18 cellular contexts compared by ENCODE assay signal in genomic region chr2:223805008-223805407, GRCh38. TPM values are rescaled to one million over a fixed set of nuclear protein-coding genes. Genes with fewer than 3 reads are reported as not detected.
DNase-seq lines count a peak whose midpoint lies in the region; ATAC-seq and TF ChIP-seq lines count a peak whose summit lies in the region.
"Had no signal": no experiment of that assay in that cellular context is flagged by ENCODE, and none has a peak within 500 bp of the region (broad histone marks: within the 10 kb centered on the region; RNA-seq: fewer than 3 reads in every experiment).

No MANE protein-coding gene starts in this region.

- no peaks in the 10 kb centered on the region for H3K9me2 ChIP-seq in OCI-LY1 (ENCODE audit: low read depth, low read length)

- peaks cover 68% of the 10 kb centered on the region for H3K79me2 ChIP-seq in OCI-LY1 (ENCODE audit: insufficient read depth, low read length)

- H4K20me1 ChIP-seq in OCI-LY1 (ENCODE audit: insufficient read depth, low read length) = no peaks in the 10 kb centered on the region

- no peak overlapping the region for H2AFZ ChIP-seq in OCI-LY1 (ENCODE audit: low read length)

- H3K4me2 ChIP-seq in OCI-LY1 (ENCODE audit: low read length) = peak overlapping the region; percentile 80

- peak overlapping the region; percentile 49 for H3K4me3 ChIP-seq in OCI-LY1 (ENCODE audit: low read depth, low read length, poor library complexity, severe bottlenecking)
- no peak overlapping the region for H3K4me3 ChIP-seq in left lung
- H3K4me3 ChIP-seq in upper lobe of right lung = no peak overlapping the region
- H3K4me3 ChIP-seq: K562, Peyer's patch had no signal

- no peak for ATAC-seq in activated T-cell treated with anti-CD3 and anti-CD28 coated beads, Interleukin-2, amount 50 U/mL, for 72 hours (replicated peaks in 1 of 2)
- ATAC-seq in left lung (peak; percentile 61), upper lobe of right lung (peak; percentile 20)
- ATAC-seq in activated CD8-positive, alpha-beta T cell treated with anti-CD3 and anti-CD28 coated beads for 36 hours = no peak
- ATAC-seq: K562 had no signal

- TF ChIP-seq CTCF in OCI-LY1 (IDR thresholded peaks at IDR 0.05; ENCODE audit: low read length) (no peak), left lung (IDR thresholded peaks at IDR 0.05) (no peak), upper lobe of right lung (IDR thresholded peaks at IDR 0.05) (no peak)
- TF ChIP-seq CTCF in activated CD8-positive, alpha-beta T cell treated with anti-CD3 and anti-CD28 coated beads for 36 hours (IDR thresholded peaks at IDR 0.05) = no peak

- peak overlapping the region; percentile 13 for H3K27ac Mint-ChIP-seq in activated T-cell treated with anti-CD3 and anti-CD28 coated beads, Interleukin-2, amount 50 U/mL, for 72 hours
- no peak overlapping the region for H3K27ac Mint-ChIP-seq in activated CD8-positive, alpha-beta T cell treated with anti-CD3 and anti-CD28 coated beads for 36 hours
- H3K27ac Mint-ChIP-seq: H9 had no signal

- peaks cover 0 to 2% of the 10 kb centered on the region in 2 donors for H3K9me3 Mint-ChIP-seq in activated T-cell treated with anti-CD3 and anti-CD28 coated beads, Interleukin-2, amount 50 U/mL, for 72 hours
- H3K9me3 Mint-ChIP-seq in activated CD8-positive, alpha-beta T cell treated with anti-CD3 and anti-CD28 coated beads for 36 hours = no peaks in the 10 kb centered on the region
- H3K9me3 Mint-ChIP-seq: H9 had no signal

- peaks cover 64% of the 10 kb centered on the region for H3K4me1 ChIP-seq in OCI-LY1 (ENCODE audit: insufficient read depth, low read length, severe bottlenecking)
- H3K4me1 ChIP-seq in left lung = no peaks in the 10 kb centered on the region
- H3K4me1 ChIP-seq in upper lobe of right lung = no peaks in the 10 kb centered on the region
- H3K4me1 ChIP-seq: Peyer's patch had no signal

- no peaks in the 10 kb centered on the region for H3F3A ChIP-seq in OCI-LY1 (ENCODE audit: insufficient read depth, low read length)

- POLR2A ChIA-PET in activated CD8-positive, alpha-beta T cell treated with anti-CD3 and anti-CD28 coated beads for 36 hours (lab: Charles Lee) = no interaction called here

- H3K36me3 Mint-ChIP-seq in activated T-cell treated with anti-CD3 and anti-CD28 coated beads, Interleukin-2, amount 50 U/mL, for 72 hours (ENCODE audit: insufficient read depth in 2 of 2) = no peaks in the 10 kb centered on the region
- no peaks in the 10 kb centered on the region for H3K36me3 Mint-ChIP-seq in activated CD8-positive, alpha-beta T cell treated with anti-CD3 and anti-CD28 coated beads for 36 hours (ENCODE audit: low read depth)

- H3K36me3 ChIP-seq in OCI-LY1 (ENCODE audit: insufficient read depth, low read length) (no peaks in the 10 kb centered on the region; the same call in none of the 2 replicates), left lung (no peaks in the 10 kb centered on the region), upper lobe of right lung (no peaks in the 10 kb centered on the region)
- H3K36me3 ChIP-seq: Peyer's patch had no signal

- DNase-seq in activated T-cell treated with anti-CD3 and anti-CD28 coated beads, Interleukin-2, amount 50 U/mL, for 72 hours = no peak
- no peak for DNase-seq in activated T-cell treated with anti-CD3 and anti-CD28 coated beads for 4 hours
- no peak for DNase-seq in left lung
- no peak for DNase-seq in upper lobe of right lung
- DNase-seq in activated CD8-positive, alpha-beta T cell treated with anti-CD3 and anti-CD28 coated beads for 36 hours = no peak
- no peak for DNase-seq in NCI-H446 (lab: John Stamatoyannopoulos, UW)
- DNase-seq in NCI-H146 (lab: John Stamatoyannopoulos, UW) = no peak
- DNase-seq: C1 segment of cervical spinal cord, DMS53, H9, NCI-H1436 treated with DMSO at 0.1 percent for 48 hours, NCI-H2081 treated with DMSO at 0.1 percent for 48 hours, NCI-H526 treated with DMSO at 0.1 percent for 48 hours, Peyer's patch, SHP77 had no signal

- CTCF ChIA-PET in activated CD8-positive, alpha-beta T cell treated with anti-CD3 and anti-CD28 coated beads for 36 hours (lab: Charles Lee) = no interaction called here

- no peak overlapping the region for H3K4me3 Mint-ChIP-seq in activated T-cell treated with anti-CD3 and anti-CD28 coated beads, Interleukin-2, amount 50 U/mL, for 72 hours
- H3K4me3 Mint-ChIP-seq in activated CD8-positive, alpha-beta T cell treated with anti-CD3 and anti-CD28 coated beads for 36 hours = no peak overlapping the region
- H3K4me3 Mint-ChIP-seq: H9 had no signal

- no peaks in the 10 kb centered on the region for H3K27me3 Mint-ChIP-seq in activated T-cell treated with anti-CD3 and anti-CD28 coated beads, Interleukin-2, amount 50 U/mL, for 72 hours (ENCODE audit: low read depth)
- no peaks in the 10 kb centered on the region for H3K27me3 Mint-ChIP-seq in activated CD8-positive, alpha-beta T cell treated with anti-CD3 and anti-CD28 coated beads for 36 hours

- intact Hi-C loops in left lung (cut with DNase I) (no loop called here), upper lobe of right lung (cut with DNase I) (no loop called here)
- intact Hi-C loops in activated CD8-positive, alpha-beta T cell treated with anti-CD3 and anti-CD28 coated beads for 36 hours (cut with micrococcal nuclease) = no loop called here

- H3K27me3 ChIP-seq in OCI-LY1 (ENCODE audit: insufficient read depth, low read length) (no peaks in the 10 kb centered on the region), left lung (no peaks in the 10 kb centered on the region), upper lobe of right lung (no peaks in the 10 kb centered on the region)
- H3K27me3 ChIP-seq: Peyer's patch had no signal

- peak overlapping the region; percentile 61 for H3K9ac ChIP-seq in OCI-LY1 (ENCODE audit: low read length)

- H3K9me3 ChIP-seq in OCI-LY1 (ENCODE audit: low read length) (no peaks in the 10 kb centered on the region), left lung (no peaks in the 10 kb centered on the region), upper lobe of right lung (no peaks in the 10 kb centered on the region)
- H3K9me3 ChIP-seq: Peyer's patch had no signal

- H3K27ac ChIP-seq in OCI-LY1 (ENCODE audit: low read depth, low read length, poor library complexity, severe bottlenecking) = peak overlapping the region; percentile 85
- H3K27ac ChIP-seq in left lung = no peak overlapping the region
- H3K27ac ChIP-seq in upper lobe of right lung = no peak overlapping the region
- H3K27ac ChIP-seq: 22Rv1 had no signal

- peaks cover 6% of the 10 kb centered on the region for H3K4me1 Mint-ChIP-seq in activated T-cell treated with anti-CD3 and anti-CD28 coated beads, Interleukin-2, amount 50 U/mL, for 72 hours (ENCODE audit: low read depth)
- H3K4me1 Mint-ChIP-seq in activated CD8-positive, alpha-beta T cell treated with anti-CD3 and anti-CD28 coated beads for 36 hours (ENCODE audit: low read depth) = no peaks in the 10 kb centered on the region
- H3K4me1 Mint-ChIP-seq: H9 had no signal

RNA-seq across cellular contexts. Expression of gene AP1S3, which starts 32.4 kb away (rescaled TPM):
- total RNA-seq in activated T-cell treated with anti-CD3 and anti-CD28 coated beads, Interleukin-2, amount 50 U/mL, for 72 hours = 1 to 10 TPM; 5.2 to 5.6 TPM
- total RNA-seq in left lung = 10 to 100 TPM; 21.8 to 23.4 TPM
- 16.8 TPM for total RNA-seq in upper lobe of right lung
- total RNA-seq in activated CD8-positive, alpha-beta T cell treated with anti-CD3 and anti-CD28 coated beads for 36 hours = 1 to 10 TPM; 5.7 to 6.6 TPM

Comparison
In these comparisons a context has a peak if more than half of its experiments do, and no peak if none do; other contexts are left out.
1. ATAC-seq: peak in left lung (single experiment) and upper lobe of right lung (single experiment); none in activated T-cell treated with anti-CD3 and anti-CD28 coated beads, Interleukin-2, amount 50 U/mL, for 72 hours (0 of 2) and activated CD8-positive, alpha-beta T cell treated with anti-CD3 and anti-CD28 coated beads for 36 hours (single experiment).